Comparison of ENCODE assay signal across 25 cellular contexts in the genomic region with DNA sequence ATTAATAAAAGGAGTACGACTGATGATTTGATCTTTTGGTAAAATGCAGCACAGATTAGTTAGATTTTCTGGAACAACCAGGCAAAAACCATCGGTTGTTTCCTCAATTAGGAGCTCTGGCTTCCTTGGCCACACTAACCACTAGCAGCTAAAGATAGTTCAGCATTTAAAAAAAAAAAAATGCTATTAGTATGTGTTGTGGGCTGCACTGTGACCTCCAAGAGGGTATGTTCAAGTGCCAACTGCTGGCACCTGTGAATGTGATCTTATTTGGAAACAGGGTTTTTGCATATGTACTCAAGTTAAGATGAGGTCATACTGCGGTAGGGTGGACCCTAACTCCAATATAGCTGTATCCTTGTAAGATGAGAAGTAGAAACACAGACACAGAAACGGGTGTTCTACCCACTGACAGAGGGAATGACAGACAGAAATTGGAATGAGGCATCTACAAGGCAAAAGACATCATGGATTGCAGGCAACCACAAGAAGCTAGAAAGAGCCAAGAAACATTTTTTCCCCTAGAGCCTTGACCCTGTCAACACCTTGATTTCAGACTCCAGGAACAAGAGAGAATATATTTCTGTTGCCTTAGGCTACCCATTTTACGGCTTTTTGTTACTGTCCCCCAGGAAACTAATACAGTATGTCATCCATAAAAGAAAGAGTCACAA.
"Had no signal": no experiment of that assay in that cellular context is flagged by ENCODE, and none has a peak within 500 bp of the region (broad histone marks: within the 10 kb centered on the region; RNA-seq: fewer than 3 reads in every experiment).

No MANE protein-coding gene starts in this region.

- FAIRE-seq: endothelial cell of umbilical vein had no signal

- H3K4me3 ChIP-seq: breast epithelium, esophagus muscularis mucosa, heart right ventricle, ovary, right lobe of liver, suprapubic skin, transverse colon, vagina had no signal

- ATAC-seq: activated CD8-positive, alpha-beta memory T cell treated with anti-CD3 and anti-CD28 coated beads, Interleukin-2, amount 10 ng/mL, durations not matched to agents 7 days and 5 days; activated T-helper 17 cell treated with anti-CD3 and anti-CD28 coated beads, Interleukin-2, amount 50 U/mL, for 72 hours; natural killer cell; right lobe of liver had no signal

- H3K27ac ChIP-seq: breast epithelium, esophagus muscularis mucosa, heart right ventricle, ovary, right lobe of liver, suprapubic skin, transverse colon, vagina had no signal

- H3K36me3 ChIP-seq: breast epithelium, esophagus muscularis mucosa, heart right ventricle, ovary, right lobe of liver, suprapubic skin, transverse colon, vagina had no signal

- H3K9me3 ChIP-seq: breast epithelium, esophagus muscularis mucosa, ovary, right lobe of liver, suprapubic skin, transverse colon, vagina had no signal

- H3K4me1 ChIP-seq: breast epithelium, esophagus muscularis mucosa, right lobe of liver, suprapubic skin, transverse colon, vagina had no signal

- DNase-seq: activated CD4-positive, alpha-beta memory T cell treated with anti-CD3 and anti-CD28 coated beads, Interleukin-2, amount 10 ng/mL, durations not matched to agents 7 days and 5 days; activated CD4-positive, alpha-beta T cell treated with anti-CD3 and anti-CD28 coated beads for 48 hours; activated CD4-positive, CD25-positive, alpha-beta regulatory T cell; activated CD8-positive, alpha-beta memory T cell treated with anti-CD3 and anti-CD28 coated beads, Interleukin-2, amount 10 ng/mL, durations not matched to agents 7 days and 5 days; activated naive CD4-positive, alpha-beta T cell treated with Interleukin-2 at 50 U/mL for 16 hours; activated naive CD8-positive, alpha-beta T cell treated with anti-CD3 and anti-CD28 coated beads, Interleukin-2, amount 10 ng/mL, durations not matched to agents 7 days and 5 days; anterior cingulate cortex; effector CD8-positive, alpha-beta T cell; heart right ventricle; immature natural killer cell; mesenchymal stem cell; natural killer cell; ovary; right lobe of liver; stimulated activated CD8-positive, alpha-beta memory T cell treated with anti-CD3 and anti-CD28 coated beads, Interleukin-4, amount 100 ng/mL, for 48 hours; stimulated activated naive CD4-positive, alpha-beta T cell treated with Interleukin-2 at 50 U/mL for 16 hours; T-helper 1 cell; T-helper 9 cell; transverse colon had no signal

- H3K27me3 ChIP-seq: breast epithelium, esophagus muscularis mucosa, heart right ventricle, ovary, right lobe of liver, suprapubic skin, transverse colon, vagina had no signal
